10 cellular contexts compared by ENCODE assay signal in the genomic region with DNA sequence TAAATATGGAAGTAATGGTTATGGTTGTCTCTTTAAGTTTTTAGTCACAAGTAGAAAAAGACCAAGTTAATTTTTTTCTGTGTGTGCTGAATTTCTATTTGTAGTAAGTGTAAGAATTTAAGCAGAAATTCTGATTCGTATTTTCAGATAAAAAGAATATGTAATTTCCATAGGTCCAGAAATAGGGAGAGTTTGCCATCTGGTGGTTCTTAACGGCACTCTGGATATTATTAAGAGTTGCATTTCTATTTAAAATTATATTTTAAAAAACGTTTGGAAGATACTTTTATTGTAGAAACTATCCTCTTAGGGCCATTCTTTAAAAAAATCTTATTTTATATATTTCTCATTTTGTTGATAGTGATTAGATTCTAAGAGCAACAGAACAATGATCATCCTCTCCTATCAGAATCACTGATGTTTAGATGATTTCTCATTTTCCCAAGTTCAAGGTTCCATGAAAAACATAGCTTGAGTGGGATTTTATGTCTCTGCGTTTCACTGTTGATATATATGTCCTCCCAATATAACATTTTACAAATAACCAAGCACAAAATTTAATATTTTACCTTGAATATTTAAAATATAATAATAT.
DNase-seq lines count a peak whose midpoint lies in the region; ATAC-seq, FAIRE-seq and TF ChIP-seq lines count a peak whose summit lies in the region.
"Had no signal": no experiment of that assay in that cellular context is flagged by ENCODE, and none has a peak within 500 bp of the region (broad histone marks: within the 10 kb centered on the region; RNA-seq: fewer than 3 reads in every experiment).

No MANE protein-coding gene starts in this region.

- TF ChIP-seq CTCF in GM12874 (IDR thresholded peaks at IDR 0.05; ENCODE audit: insufficient read depth, low read depth, low read length) (0 out of 2 replicates have a peak, but pooled peaks have one; percentile 14), SU-DHL-6 (IDR thresholded peaks at IDR 0.05; ENCODE audit: insufficient read depth, low read length, poor library complexity, severe bottlenecking) (peak; percentile 68), glutamatergic neuron (IDR thresholded peaks at IDR 0.05; ENCODE audit: partially characterized antibody, unreplicated experiment) (peak; percentile 47)

- H2AFZ ChIP-seq in SU-DHL-6 (ENCODE audit: low read depth, low read length, severe bottlenecking) = no peak overlapping the region

- FAIRE-seq in A204.1 (lab: Jason Lieb, UNC) = peak; percentile 90

- ATAC-seq in HG02678 (IDR thresholded peaks at IDR 0.05; ENCODE audit: unreplicated experiment) (no peak), GM21423 (IDR thresholded peaks at IDR 0.05; ENCODE audit: unreplicated experiment) (no peak)

- no peak overlapping the region for H3K4me3 ChIP-seq in SU-DHL-6 (ENCODE audit: insufficient read depth, low read length, poor library complexity, severe bottlenecking)
- H3K4me3 ChIP-seq: SJCRH30 had no signal

- no peaks in the 10 kb centered on the region for H3K27me3 ChIP-seq in SU-DHL-6 (ENCODE audit: low read length)
- H3K27me3 ChIP-seq: SJCRH30 had no signal

- H3F3A ChIP-seq in SU-DHL-6 (ENCODE audit: insufficient read depth) = no peaks in the 10 kb centered on the region; the same call in 1 of the 2 replicates

- H3K79me2 ChIP-seq in SU-DHL-6 (ENCODE audit: insufficient read depth, low read length) = no peaks in the 10 kb centered on the region

- H4K20me1 ChIP-seq in SU-DHL-6 (ENCODE audit: low read depth, low read length) = no peaks in the 10 kb centered on the region

- no peak overlapping the region for H3K4me2 ChIP-seq in SU-DHL-6 (ENCODE audit: low read depth, low read length, poor library complexity, severe bottlenecking)

- DNase-seq in glutamatergic neuron (no peak), iPS-NIHi11 (ENCODE audit: low spot score) (no peak)
- no peak for DNase-seq in central memory CD4-positive, alpha-beta T cell
- DNase-seq: naive B cell had no signal

- H3K4me1 Mint-ChIP-seq in glutamatergic neuron (ENCODE audit: low read depth, unreplicated experiment) = no peaks in the 10 kb centered on the region

- no peaks in the 10 kb centered on the region for H3K9me3 ChIP-seq in SU-DHL-6 (ENCODE audit: insufficient read depth, low read length)
- H3K9me3 ChIP-seq: SJCRH30 had no signal

- H3K27me3 Mint-ChIP-seq in glutamatergic neuron (ENCODE audit: unreplicated experiment) = peaks cover 2% of the 10 kb centered on the region
- H3K27me3 Mint-ChIP-seq: naive B cell had no signal

- no peaks in the 10 kb centered on the region for H3K9me2 ChIP-seq in SU-DHL-6 (replicated peaks; ENCODE audit: insufficient read depth, low read length)

- no peaks in the 10 kb centered on the region; the same call in 1 of the 2 replicates for H3K36me3 ChIP-seq in SU-DHL-6 (ENCODE audit: low read length)
- H3K36me3 ChIP-seq: SJCRH30 had no signal

- no peak overlapping the region for H3K27ac ChIP-seq in SU-DHL-6 (ENCODE audit: low read depth, low read length)
- H3K27ac ChIP-seq: SJCRH30 had no signal

- H3K9me3 Mint-ChIP-seq in glutamatergic neuron (ENCODE audit: unreplicated experiment) = no peaks in the 10 kb centered on the region
- H3K9me3 Mint-ChIP-seq: naive B cell had no signal

- no peaks in the 10 kb centered on the region for H3K36me3 Mint-ChIP-seq in glutamatergic neuron (ENCODE audit: unreplicated experiment)

- H3K4me3 Mint-ChIP-seq in glutamatergic neuron (ENCODE audit: unreplicated experiment) = no peak overlapping the region

- no peak overlapping the region for H3K27ac Mint-ChIP-seq in glutamatergic neuron (ENCODE audit: unreplicated experiment)

- H3K9ac ChIP-seq in SU-DHL-6 (ENCODE audit: low read length) = no peak overlapping the region

Comparison
In these comparisons a context has a peak if more than half of its experiments do, and no peak if none do; other contexts are left out.
1. CTCF ChIP-seq: peak in every context shown above with its lines; median percentile 68 in SU-DHL-6; 47 in glutamatergic neuron; 14 in GM12874.